Comparison of ENCODE assay signal across 8 cellular contexts in the genomic region with DNA sequence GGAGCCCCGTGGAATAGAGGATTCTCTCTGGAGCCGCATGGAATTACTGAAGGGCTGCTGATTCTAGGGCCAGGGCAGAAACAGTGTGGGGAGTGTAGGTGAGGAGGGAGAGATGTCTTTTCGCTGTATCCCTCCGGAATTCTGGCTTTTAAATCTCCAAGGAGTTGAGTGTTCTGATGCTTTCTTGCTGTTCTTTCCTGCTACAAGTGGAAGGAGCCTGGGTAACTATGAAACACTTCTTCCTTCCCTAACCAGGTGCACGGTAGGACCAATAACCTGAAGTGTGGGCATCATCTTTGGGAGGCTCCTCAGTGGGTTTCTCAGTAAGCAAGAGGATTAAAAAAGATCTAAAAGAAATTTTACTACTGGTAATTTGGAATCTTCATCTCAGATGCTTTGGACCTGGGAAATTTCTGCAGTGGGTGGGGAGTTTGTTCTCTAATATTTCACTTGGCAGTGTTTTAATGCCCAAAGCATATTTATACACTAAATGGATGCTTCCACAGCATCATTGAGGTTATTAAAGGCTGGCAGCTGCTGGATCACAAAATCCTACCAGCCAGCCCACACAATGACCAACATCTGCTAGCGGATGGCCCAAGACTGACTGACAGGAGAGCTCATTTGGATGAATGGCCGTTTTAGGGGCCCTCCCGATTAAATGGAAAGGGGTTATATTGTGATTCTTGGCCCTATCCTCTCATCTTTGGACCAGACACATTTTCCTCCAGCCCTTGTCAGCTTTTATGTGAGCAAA. TPM values are rescaled to one million over a fixed set of nuclear protein-coding genes. Genes with fewer than 3 reads are reported as not detected.
DNase-seq lines count a peak whose midpoint lies in the region; ATAC-seq and TF ChIP-seq lines count a peak whose summit lies in the region.

No MANE protein-coding gene starts in this region.

- peaks cover 29% of the 10 kb centered on the region for H3K27me3 ChIP-seq in CD4-positive, CD25-positive, alpha-beta regulatory T cell (ENCODE audit: control insufficient read depth, insufficient read depth, low read length)
- H3K27me3 ChIP-seq in mammary epithelial cell (ENCODE audit: insufficient read depth, low read length) (no peaks in the 10 kb centered on the region), neural cell (ENCODE audit: insufficient read depth, low read depth, low read length) (peaks cover 5% of the 10 kb centered on the region)

- TF ChIP-seq CTCF in HFFc6 (IDR thresholded peaks at IDR 0.05) (no peak), mammary epithelial cell (conservative IDR thresholded peaks at IDR 0.05 in 1 of 2, IDR thresholded peaks at IDR 0.05 in 1 of 2; ENCODE audit: extremely low read depth in 1 of 2, insufficient read depth in 1 of 2, low read depth in 1 of 2, low read length in 2 of 2) (no peak), neural cell (IDR thresholded peaks at IDR 0.05; ENCODE audit: poor library complexity, severe bottlenecking) (no peak)

- no peaks in the 10 kb centered on the region for H3K36me3 ChIP-seq in CD4-positive, CD25-positive, alpha-beta regulatory T cell (ENCODE audit: control insufficient read depth, insufficient read depth, low read length)
- H3K36me3 ChIP-seq in mammary epithelial cell (ENCODE audit: insufficient read depth, low read length) = no peaks in the 10 kb centered on the region
- no peaks in the 10 kb centered on the region for H3K36me3 ChIP-seq in neural cell (ENCODE audit: insufficient read depth, low read length)

- H3K27me3 Mint-ChIP-seq in CD4-positive, CD25-positive, alpha-beta regulatory T cell = peaks cover 54% of the 10 kb centered on the region
- peaks cover 18% of the 10 kb centered on the region for H3K27me3 Mint-ChIP-seq in HFFc6 (ENCODE audit: insufficient read depth)

- no peak for ATAC-seq in CD4-positive, CD25-positive, alpha-beta regulatory T cell (ENCODE audit: low read depth in 2 of 2)
- no peak for ATAC-seq in GM19328 (IDR thresholded peaks at IDR 0.05; ENCODE audit: unreplicated experiment)

- no peaks in the 10 kb centered on the region for H4K20me1 ChIP-seq in mammary epithelial cell (ENCODE audit: insufficient read depth, low read length)
- H4K20me1 ChIP-seq in neural cell (ENCODE audit: insufficient read depth) = no peaks in the 10 kb centered on the region

- H3K9ac ChIP-seq in mammary epithelial cell (ENCODE audit: insufficient read depth, low read length) = no peak overlapping the region
- H3K9ac ChIP-seq in neural cell (ENCODE audit: low read length) = peak overlapping the region; percentile 70

- H3K9me3 ChIP-seq in CD4-positive, CD25-positive, alpha-beta regulatory T cell (ENCODE audit: control insufficient read depth in 2 of 2, low read length in 2 of 2) = no peaks in the 10 kb centered on the region
- H3K9me3 ChIP-seq in mammary epithelial cell (replicated peaks; ENCODE audit: insufficient read depth, low read length) (no peaks in the 10 kb centered on the region), neural cell (ENCODE audit: low read length) (no peaks in the 10 kb centered on the region)

- intact Hi-C loops in mammary epithelial cell (cut with micrococcal nuclease) = loop anchor here (10.0 kb wide), 1 partner anchor 289 kb away; no protein-coding TSS in a partner anchor

- no peaks in the 10 kb centered on the region for H3K9me3 Mint-ChIP-seq in CD4-positive, CD25-positive, alpha-beta regulatory T cell
- H3K9me3 Mint-ChIP-seq in HFFc6 = no peaks in the 10 kb centered on the region

- 54% methylated on average over 4 of the region's 8 CpGs for WGBS in mammary epithelial cell (ENCODE audit: low coverage, missing lambda C conversion rate)

- DNase-seq in CD4-positive, CD25-positive, alpha-beta regulatory T cell = no peak
- DNase-seq in HFFc6 = no peak
- DNase-seq in mammary epithelial cell = no peak
- DNase-seq in NCI-H2227 treated with DMSO at 0.1 percent for 48 hours (lab: John Stamatoyannopoulos, UW) = no peak
- no peak for DNase-seq in foreskin melanocyte
- DNase-seq in GM19238 (ENCODE audit: insufficient read length, low spot score) = no peak

- no peaks in the 10 kb centered on the region for H3K36me3 Mint-ChIP-seq in CD4-positive, CD25-positive, alpha-beta regulatory T cell
- no peaks in the 10 kb centered on the region for H3K36me3 Mint-ChIP-seq in HFFc6 (ENCODE audit: low read depth)

- H3K79me2 ChIP-seq in mammary epithelial cell (ENCODE audit: insufficient read depth, low read length) (no peaks in the 10 kb centered on the region), neural cell (replicated peaks; ENCODE audit: insufficient read depth, low read length) (no peaks in the 10 kb centered on the region)

- H3K4me3 Mint-ChIP-seq in CD4-positive, CD25-positive, alpha-beta regulatory T cell = peak overlapping the region; percentile 82 to 91 (median 85)
- peak overlapping the region; percentile 83 for H3K4me3 Mint-ChIP-seq in HFFc6

- no peaks in the 10 kb centered on the region for H3K9me2 ChIP-seq in neural cell (ENCODE audit: insufficient read depth, low read length)

- peaks cover 22% of the 10 kb centered on the region for H3K4me1 ChIP-seq in CD4-positive, CD25-positive, alpha-beta regulatory T cell (ENCODE audit: control insufficient read depth, insufficient read depth, low read length, poor library complexity, severe bottlenecking)
- H3K4me1 ChIP-seq in mammary epithelial cell (ENCODE audit: insufficient read depth, low read length) = peaks cover 39% of the 10 kb centered on the region

- no peak for TF ChIP-seq EP300 in neural cell (conservative IDR thresholded peaks at IDR 0.05; ENCODE audit: poor library complexity, severe bottlenecking)

- peaks cover 3% of the 10 kb centered on the region for H3F3A ChIP-seq in neural cell (ENCODE audit: insufficient read depth, low read length, poor library complexity, severe bottlenecking)

- peak overlapping the region; percentile 96 for H2AFZ ChIP-seq in mammary epithelial cell (ENCODE audit: low read depth, low read length)
- H2AFZ ChIP-seq in neural cell (ENCODE audit: low read depth, low read length) = no peak overlapping the region

- peak overlapping the region in 1 of 3 donors; percentile 86 for H3K27ac Mint-ChIP-seq in CD4-positive, CD25-positive, alpha-beta regulatory T cell
- H3K27ac Mint-ChIP-seq in HFFc6 = no peak overlapping the region

- CTCF ChIA-PET in mammary epithelial cell (lab: Charles Lee; ENCODE audit: low non-redundant PET) = no interaction called here

- no TSS peak for BruUV-seq in mammary epithelial cell (replicated peaks; lab: Mats Ljungman, UMichigan)

- dilution Hi-C loops in mammary epithelial cell (cut with HindIII; ENCODE audit: low sequenced_read_pairs) = no loop called here

- no peak for TF ChIP-seq RAD21 in neural cell (conservative IDR thresholded peaks at IDR 0.05)

- in situ Hi-C loops in mammary epithelial cell (cut with MboI; ENCODE audit: low sequenced_read_pairs in 2 of 2) = loop anchor here in 1 of 2 donors (10.0 kb wide), 1 partner anchor 109 kb away; no protein-coding TSS in a partner anchor

- H3K4me3 ChIP-seq in CD4-positive, CD25-positive, alpha-beta regulatory T cell (ENCODE audit: low read depth, low read length) = no peak overlapping the region
- H3K4me3 ChIP-seq in mammary epithelial cell (replicated peaks in 1 of 3; ENCODE audit: insufficient read depth in 1 of 3, low read depth in 2 of 3, low read length in 3 of 3) = peak overlapping the region in 1 of 3 experiments; percentile 82
- peak overlapping the region; percentile 91 for H3K4me3 ChIP-seq in neural cell (ENCODE audit: low read length)

- H3K4me1 Mint-ChIP-seq in CD4-positive, CD25-positive, alpha-beta regulatory T cell = peaks cover 4 to 21% (median 11%) of the 10 kb centered on the region in 4 donors
- H3K4me1 Mint-ChIP-seq in HFFc6 (ENCODE audit: low read depth) = peaks cover 43% of the 10 kb centered on the region

- no peak overlapping the region for H3K27ac ChIP-seq in CD4-positive, CD25-positive, alpha-beta regulatory T cell (ENCODE audit: insufficient read depth, low read length, poor library complexity, severe bottlenecking)
- no peak overlapping the region for H3K27ac ChIP-seq in mammary epithelial cell (ENCODE audit: insufficient read depth, low read depth, low read length)
- no peak overlapping the region for H3K27ac ChIP-seq in neural cell (ENCODE audit: low read length)

- H3K4me2 ChIP-seq in mammary epithelial cell (ENCODE audit: insufficient read depth, low read depth, low read length) = peak overlapping the region; percentile 98
- H3K4me2 ChIP-seq in neural cell (ENCODE audit: low read length) = peak overlapping the region; percentile 47

TF ChIP-seq in neural cell, 6 proteins besides CTCF, POLR2A, EP300 and RAD21:
- no peak for TF ChIP-seq MXI1 (conservative IDR thresholded peaks at IDR 0.05; ENCODE audit: poor library complexity, severe bottlenecking)
- TF ChIP-seq SMC3 (conservative IDR thresholded peaks at IDR 0.05; ENCODE audit: poor library complexity) = no peak
- TF ChIP-seq EZH2 (IDR thresholded peaks at IDR 0.05; ENCODE audit: borderline replicate concordance, insufficient read depth, low read length, poor library complexity, severe bottlenecking) = no peak
- TF ChIP-seq POLR2AphosphoS5 (IDR thresholded peaks at IDR 0.05) = no peak

RNA-seq across cellular contexts. Expression of gene EML6, which starts 2.1 kb away (rescaled TPM):
- 0.59 TPM for total RNA-seq in CD4-positive, CD25-positive, alpha-beta regulatory T cell
- under 1 TPM in 3 of 4 donors, not detected in 1; 0.06 to 0.45 (median 0.22) TPM for polyA plus RNA-seq in CD4-positive, CD25-positive, alpha-beta regulatory T cell
- total RNA-seq in HFFc6 (2021; fragmentation: NEBNext Ultra II Directional; extraction: Animal tissue kit (Norgen Biotek cat#: 25700)) = under 1 TPM; 0.05 to 0.37 (median 0.25) TPM
- total RNA-seq in mammary epithelial cell = under 1 TPM; 0.83 to 0.94 TPM
- 0.37 TPM for polyA plus RNA-seq in mammary epithelial cell
- not detected for polyA minus RNA-seq in mammary epithelial cell
- polyA plus RNA-seq in neural cell = 9.9 and 13.4 TPM in 2 replicates
- polyA minus RNA-seq in neural cell = 19.6 and 26.8 TPM in 2 replicates
